ENCODE assay signal across 8 cellular contexts in genomic region chr10:91551856-91552255, GRCh38.
DNase-seq lines count a peak whose midpoint lies in the region; ATAC-seq, FAIRE-seq and TF ChIP-seq lines count a peak whose summit lies in the region.

No MANE protein-coding gene starts in this region.

- H3K27me3 ChIP-seq in GM23248 (replicated peaks; ENCODE audit: insufficient read depth) (no peaks in the 10 kb centered on the region), prostate gland (replicated peaks; ENCODE audit: insufficient read depth) (no peaks in the 10 kb centered on the region)

- H3K4me2 ChIP-seq in GM23248 (ENCODE audit: unreplicated experiment): peak overlapping the region; percentile 39

- H3K36me3 ChIP-seq in GM23248 (ENCODE audit: low read depth) (no peaks in the 10 kb centered on the region), prostate gland (no peaks in the 10 kb centered on the region)

- peak overlapping the region; percentile 77 for H2AFZ ChIP-seq in GM23248

- no peaks in the 10 kb centered on the region for H3K9me3 ChIP-seq in GM23248 (ENCODE audit: low read depth)
- H3K9me3 ChIP-seq in prostate gland: no peaks in the 10 kb centered on the region

- H4K20me1 ChIP-seq in GM23248 (ENCODE audit: insufficient read depth): no peaks in the 10 kb centered on the region

- peak in 3 of 4 experiments; percentile 36 to 64 (median 53) for TF ChIP-seq CTCF in prostate gland (IDR thresholded peaks at IDR 0.05)

- ATAC-seq in HG03159 (IDR thresholded peaks at IDR 0.05; ENCODE audit: unreplicated experiment): no peak

- TF ChIP-seq POLR2A in prostate gland (IDR thresholded peaks at IDR 0.05): no peak

- 32 to 48% methylated on average over 8 of the region's 8 CpGs for WGBS in GM23248 (ENCODE audit: low coverage in 1 of 2, low lambda C conversion rate in 2 of 2, missing lambda C conversion rate in 2 of 2), 2 experiments
- 76% methylated on average over 8 of the region's 8 CpGs for WGBS in prostate gland

- FAIRE-seq in RCC 7860 (lab: Jason Lieb, UNC): no peak

- H3F3A ChIP-seq in GM23248 (ENCODE audit: insufficient read depth): no peaks in the 10 kb centered on the region

- H3K27ac ChIP-seq in GM23248: no peak overlapping the region
- no peak overlapping the region for H3K27ac ChIP-seq in prostate gland

- H3K79me2 ChIP-seq in GM23248 (ENCODE audit: insufficient read depth): no peaks in the 10 kb centered on the region

- in situ Hi-C loops in GM23248 (cut with MboI): no loop called here

- intact Hi-C loops in prostate gland (cut with DNase I): loop anchor here (1.0 to 5.0 kb wide), 3 partner anchors 81 to 255 kb away; partner anchors contain the start of gene PPP1R3C

- peak overlapping the region; percentile 36; the same call in 1 of the 2 replicates for H3K4me3 ChIP-seq in GM23248
- H3K4me3 ChIP-seq in prostate gland: no peak overlapping the region

- DNase-seq in Ammon's horn (ENCODE audit: low spot score): peak; percentile 73
- peak; percentile 71 for DNase-seq in GM23248
- DNase-seq in SK-N-DZ (ENCODE audit: low spot score): peak; percentile 76
- DNase-seq in globus pallidus (ENCODE audit: low spot score): peak; percentile 61
- no peak for DNase-seq in prostate gland (ENCODE audit: low spot score)
- DNase-seq in middle frontal gyrus (ENCODE audit: extremely low spot score, low spot score): no peak
- no peak for DNase-seq in RCC 7860 (ENCODE audit: low spot score)

- H3K4me1 ChIP-seq in GM23248 (ENCODE audit: insufficient read depth) (no peaks in the 10 kb centered on the region), prostate gland (replicated peaks) (peaks cover 7% of the 10 kb centered on the region)

- no peaks in the 10 kb centered on the region for H3K9me2 ChIP-seq in GM23248 (ENCODE audit: insufficient read depth)

- H3K9ac ChIP-seq in GM23248: no peak overlapping the region

Comparison
In these comparisons a context has a peak if more than half of its experiments do, and no peak if none do; other contexts are left out.
1. DNase-seq: peak in Ammon's horn (single experiment), GM23248 (single experiment), SK-N-DZ (single experiment) and globus pallidus (single experiment); none in prostate gland (single experiment), middle frontal gyrus (single experiment) and RCC 7860 (single experiment).